Comparison of ENCODE assay signal across 8 cellular contexts in the genomic region with DNA sequence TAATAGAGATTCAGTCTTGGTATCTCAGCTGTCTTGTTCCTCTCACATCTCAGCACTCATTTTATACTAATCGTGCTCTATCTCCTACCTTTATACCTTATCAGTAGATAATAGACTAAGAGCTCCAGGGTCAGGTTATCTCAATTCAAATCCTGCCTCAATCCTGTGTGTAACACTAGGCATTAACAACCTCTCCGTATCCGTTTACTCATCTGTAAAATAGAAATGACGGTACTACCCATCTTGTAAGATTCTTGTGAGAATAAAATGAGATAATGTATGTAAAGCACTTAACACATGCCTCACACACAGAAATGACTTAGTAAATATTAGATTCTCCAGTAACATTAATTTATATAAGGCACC. TPM values are rescaled to one million over a fixed set of nuclear protein-coding genes. Genes with fewer than 3 reads are reported as not detected.
A peak's percentile ranks its signal among the peaks of the same experiment; 100 is the strongest.
DNase-seq lines count a peak whose midpoint lies in the region; TF ChIP-seq lines count a peak whose summit lies in the region.

No MANE protein-coding gene starts in this region.

- TF ChIP-seq EP300 in neural cell (conservative IDR thresholded peaks at IDR 0.05; ENCODE audit: poor library complexity, severe bottlenecking), result no peak

- H2AFZ ChIP-seq in neural cell (ENCODE audit: low read depth, low read length), result peak overlapping the region; percentile 83

- no peaks in the 10 kb centered on the region for H3K27me3 Mint-ChIP-seq in chondrocyte (ENCODE audit: low read depth)

- peak overlapping the region; percentile 91 for H3K27ac ChIP-seq in HL-60 (replicated peaks)
- peak overlapping the region; percentile 92 for H3K27ac ChIP-seq in neural cell (ENCODE audit: low read length)

- peak overlapping the region; percentile 80 for H3K4me3 ChIP-seq in HL-60 (replicated peaks; ENCODE audit: insufficient read depth, low read length)
- peak overlapping the region; percentile 99 for H3K4me3 ChIP-seq in neural cell (ENCODE audit: low read length)

- TF ChIP-seq CTCF in HL-60 (IDR thresholded peaks at IDR 0.05; ENCODE audit: insufficient read depth, low read length) (no peak), chondrocyte (IDR thresholded peaks at IDR 0.05) (no peak), neural cell (IDR thresholded peaks at IDR 0.05; ENCODE audit: poor library complexity, severe bottlenecking) (no peak)

- H3K4me1 Mint-ChIP-seq in chondrocyte (ENCODE audit: low read depth), result peaks cover 32% of the 10 kb centered on the region

- DNase-seq in DMS53 treated with DMSO at 0.1 percent for 48 hours (lab: John Stamatoyannopoulos, UW; ENCODE audit: unreplicated experiment), result peak; percentile 44
- no peak for DNase-seq in HL-60 (ENCODE audit: low read depth in 1 of 2, low spot score in 1 of 2)
- no peak for DNase-seq in chondrocyte (ENCODE audit: low spot score)
- DNase-seq in NCI-H128 (lab: John Stamatoyannopoulos, UW; ENCODE audit: unreplicated experiment), result no peak
- no peak for DNase-seq in NCI-H2081 (lab: John Stamatoyannopoulos, UW)
- DNase-seq in foreskin melanocyte, result no peak
- DNase-seq in NCI-H1105 (lab: John Stamatoyannopoulos, UW), result no peak

- H4K20me1 ChIP-seq in neural cell (ENCODE audit: insufficient read depth), result no peaks in the 10 kb centered on the region

- H3K36me3 Mint-ChIP-seq in chondrocyte (ENCODE audit: low read depth), result peaks cover 2% of the 10 kb centered on the region

- H3K9me3 Mint-ChIP-seq in chondrocyte (ENCODE audit: low read depth), result no peaks in the 10 kb centered on the region

- H3K4me2 ChIP-seq in neural cell (ENCODE audit: low read length), result peak overlapping the region; percentile 84

- TF ChIP-seq RAD21 in neural cell (conservative IDR thresholded peaks at IDR 0.05), result no peak

- peaks cover 14% of the 10 kb centered on the region for H3K79me2 ChIP-seq in neural cell (replicated peaks; ENCODE audit: insufficient read depth, low read length)

- peak overlapping the region; percentile 95 for H3K4me3 Mint-ChIP-seq in chondrocyte (ENCODE audit: unreplicated experiment)

- peak overlapping the region; percentile 75 for H3K9ac ChIP-seq in neural cell (ENCODE audit: low read length)

- H3K36me3 ChIP-seq in neural cell (ENCODE audit: insufficient read depth, low read length), result no peaks in the 10 kb centered on the region

- H3K27me3 ChIP-seq in HL-60 (ENCODE audit: insufficient read depth, poor library complexity, severe bottlenecking), result no peaks in the 10 kb centered on the region
- no peaks in the 10 kb centered on the region for H3K27me3 ChIP-seq in neural cell (ENCODE audit: insufficient read depth, low read depth, low read length)

- peak overlapping the region; percentile 98 for H3K27ac Mint-ChIP-seq in chondrocyte (ENCODE audit: unreplicated experiment)

- no peaks in the 10 kb centered on the region for H3K9me2 ChIP-seq in neural cell (ENCODE audit: insufficient read depth, low read length)

- no peaks in the 10 kb centered on the region for H3F3A ChIP-seq in neural cell (ENCODE audit: insufficient read depth, low read length, poor library complexity, severe bottlenecking)

- H3K9me3 ChIP-seq in neural cell (ENCODE audit: low read length), result no peaks in the 10 kb centered on the region

TF ChIP-seq in neural cell, 6 proteins besides CTCF, POLR2A, EP300 and RAD21:
- TF ChIP-seq, protein P1, sequence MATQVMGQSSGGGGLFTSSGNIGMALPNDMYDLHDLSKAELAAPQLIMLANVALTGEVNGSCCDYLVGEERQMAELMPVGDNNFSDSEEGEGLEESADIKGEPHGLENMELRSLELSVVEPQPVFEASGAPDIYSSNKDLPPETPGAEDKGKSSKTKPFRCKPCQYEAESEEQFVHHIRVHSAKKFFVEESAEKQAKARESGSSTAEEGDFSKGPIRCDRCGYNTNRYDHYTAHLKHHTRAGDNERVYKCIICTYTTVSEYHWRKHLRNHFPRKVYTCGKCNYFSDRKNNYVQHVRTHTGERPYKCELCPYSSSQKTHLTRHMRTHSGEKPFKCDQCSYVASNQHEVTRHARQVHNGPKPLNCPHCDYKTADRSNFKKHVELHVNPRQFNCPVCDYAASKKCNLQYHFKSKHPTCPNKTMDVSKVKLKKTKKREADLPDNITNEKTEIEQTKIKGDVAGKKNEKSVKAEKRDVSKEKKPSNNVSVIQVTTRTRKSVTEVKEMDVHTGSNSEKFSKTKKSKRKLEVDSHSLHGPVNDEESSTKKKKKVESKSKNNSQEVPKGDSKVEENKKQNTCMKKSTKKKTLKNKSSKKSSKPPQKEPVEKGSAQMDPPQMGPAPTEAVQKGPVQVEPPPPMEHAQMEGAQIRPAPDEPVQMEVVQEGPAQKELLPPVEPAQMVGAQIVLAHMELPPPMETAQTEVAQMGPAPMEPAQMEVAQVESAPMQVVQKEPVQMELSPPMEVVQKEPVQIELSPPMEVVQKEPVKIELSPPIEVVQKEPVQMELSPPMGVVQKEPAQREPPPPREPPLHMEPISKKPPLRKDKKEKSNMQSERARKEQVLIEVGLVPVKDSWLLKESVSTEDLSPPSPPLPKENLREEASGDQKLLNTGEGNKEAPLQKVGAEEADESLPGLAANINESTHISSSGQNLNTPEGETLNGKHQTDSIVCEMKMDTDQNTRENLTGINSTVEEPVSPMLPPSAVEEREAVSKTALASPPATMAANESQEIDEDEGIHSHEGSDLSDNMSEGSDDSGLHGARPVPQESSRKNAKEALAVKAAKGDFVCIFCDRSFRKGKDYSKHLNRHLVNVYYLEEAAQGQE (IDR thresholded peaks at IDR 0.05; ENCODE audit: borderline replicate concordance), result no peak
- TF ChIP-seq POLR2AphosphoS5 (IDR thresholded peaks at IDR 0.05) (no peak), TAF1 (IDR thresholded peaks at IDR 0.05; ENCODE audit: low read depth) (no peak)

RNA-seq across cellular contexts. Expression of a gene that starts 0.6 kb away (rescaled TPM):
- 126 to 179 TPM (median 174 TPM) in 3 replicates for total RNA-seq in chondrocyte
- polyA plus RNA-seq in neural cell, result 16.4 and 24.2 TPM in 2 replicates
- polyA minus RNA-seq in neural cell, result 19.7 and 21.6 TPM in 2 replicates

RNA-seq across cellular contexts. Expression of a gene that starts 13.0 kb away (rescaled TPM):
- total RNA-seq in chondrocyte, result 1.7 to 2.2 TPM (median 2.0 TPM) in 3 replicates
- 1.8 and 3.2 TPM in 2 replicates for polyA plus RNA-seq in neural cell
- 0.49 TPM in 1 of 2 replicates, not detected in the other for polyA minus RNA-seq in neural cell
